Comparison of ENCODE assay signal across 19 cellular contexts in genomic region chr10:130747359-130747758, GRCh38.
"Had no signal": no experiment of that assay in that cellular context is flagged by ENCODE, and none has a peak within 500 bp of the region (broad histone marks: within the 10 kb centered on the region; RNA-seq: fewer than 3 reads in every experiment).

No MANE protein-coding gene starts in this region.

- H3K4me1 ChIP-seq: ascending aorta, gastrocnemius medialis, left ventricle myocardium inferior, prostate gland, right atrium auricular region, stomach, testis, upper lobe of left lung had no signal

- ATAC-seq: activated CD4-positive, alpha-beta T cell treated with anti-CD3 and anti-CD28 coated beads for 36 hours; activated CD8-positive, alpha-beta memory T cell treated with anti-CD3 and anti-CD28 coated beads, Interleukin-2, amount 10 ng/mL, durations not matched to agents 7 days and 5 days; esophagus mucosa; gastrocnemius medialis; WTC11 had no signal

- H3K27ac ChIP-seq: ascending aorta, gastrocnemius medialis, left ventricle myocardium inferior, prostate gland, right atrium auricular region, stomach, testis, upper lobe of left lung had no signal

- H3K36me3 ChIP-seq: ascending aorta, gastrocnemius medialis, left ventricle myocardium inferior, prostate gland, right atrium auricular region, stomach, upper lobe of left lung had no signal

- DNase-seq: activated CD4-positive, alpha-beta memory T cell treated with anti-CD3 and anti-CD28 coated beads for 36 hours; activated CD4-positive, alpha-beta T cell treated with anti-CD3 and anti-CD28 coated beads for 36 hours; activated CD8-positive, alpha-beta memory T cell treated with anti-CD3 and anti-CD28 coated beads, Interleukin-2, amount 10 ng/mL, durations not matched to agents 7 days and 5 days; activated naive CD4-positive, alpha-beta T cell treated with anti-CD3 and anti-CD28 coated beads, Interleukin-2, amount 50 U/mL, for 16 hours; activated T-cell treated with anti-CD3 and anti-CD28 coated beads, Interleukin-2, amount 50 U/mL, for 1 hour; cortex of kidney; gastrocnemius medialis; kidney glomerular epithelial cell; left ventricle myocardium inferior; stimulated activated CD4-positive, alpha-beta T cell treated with anti-CD3 and anti-CD28 coated beads, Interleukin-4, amount 100 ng/mL, for 1 hour; testis had no signal

- H3K9me3 ChIP-seq: ascending aorta, gastrocnemius medialis, left ventricle myocardium inferior, prostate gland, right atrium auricular region, stomach, testis, upper lobe of left lung had no signal

- H3K4me3 ChIP-seq: ascending aorta, gastrocnemius medialis, left ventricle myocardium inferior, prostate gland, right atrium auricular region, skin epidermis, stomach, testis, upper lobe of left lung had no signal

- H3K27me3 ChIP-seq: ascending aorta, right atrium auricular region, testis, upper lobe of left lung had no signal
